Comparison of ENCODE assay signal across 14 cellular contexts in the genomic region with DNA sequence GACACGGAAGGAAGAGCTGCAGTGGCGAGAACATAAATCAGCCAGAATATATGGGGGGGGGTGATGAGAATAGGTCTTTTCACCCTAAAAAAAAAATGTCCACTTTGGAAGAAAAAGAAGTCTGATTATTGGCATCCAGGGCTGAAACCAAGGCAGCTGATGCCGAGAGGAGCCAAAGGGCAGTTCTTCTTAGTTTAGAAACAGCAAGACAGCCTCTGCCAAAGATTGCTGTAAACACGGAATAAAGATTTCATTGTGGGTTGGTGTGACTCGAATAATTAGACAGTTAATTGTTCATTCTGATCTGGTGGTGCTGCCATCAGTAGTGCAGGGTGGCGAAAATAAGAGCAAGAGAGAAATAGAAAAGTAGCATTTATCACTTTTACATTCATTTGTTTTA. TPM values are rescaled to one million over a fixed set of nuclear protein-coding genes. Genes with fewer than 3 reads are reported as not detected.
"Had no signal": no experiment of that assay in that cellular context is flagged by ENCODE, and none has a peak within 500 bp of the region (broad histone marks: within the 10 kb centered on the region; RNA-seq: fewer than 3 reads in every experiment).

No MANE protein-coding gene starts in this region.

- H3K36me3 ChIP-seq: cardiac muscle cell, heart right ventricle, sigmoid colon, spleen had no signal

- H3K9me3 Mint-ChIP-seq: stimulated activated naive CD8-positive, alpha-beta T cell treated with anti-CD3 and anti-CD28 coated beads, Interleukin-15, Interleukin-2, amounts not matched to agents 100 ng/mL and 50 ng/mL, for 24 hours had no signal

- H3K27ac Mint-ChIP-seq: stimulated activated naive CD8-positive, alpha-beta T cell treated with anti-CD3 and anti-CD28 coated beads, Interleukin-15, Interleukin-2, amounts not matched to agents 100 ng/mL and 50 ng/mL, for 24 hours had no signal

- H3K27ac ChIP-seq: cardiac muscle cell, foreskin keratinocyte, heart right ventricle, sigmoid colon, spleen had no signal

- FAIRE-seq: keratinocyte had no signal

- H3K4me3 Mint-ChIP-seq: stimulated activated naive CD8-positive, alpha-beta T cell treated with anti-CD3 and anti-CD28 coated beads, Interleukin-15, Interleukin-2, amounts not matched to agents 100 ng/mL and 50 ng/mL, for 24 hours had no signal

- DNase-seq: activated CD4-positive, CD25-positive, alpha-beta regulatory T cell treated with anti-CD3 and anti-CD28 coated beads, Interleukin-2, amount 50 U/mL, for 72 hours; activated naive CD4-positive, alpha-beta T cell treated with Interleukin-2 at 50 U/mL for 16 hours; cortex of kidney; effector CD8-positive, alpha-beta T cell; foreskin keratinocyte; heart right ventricle; left ventricle myocardium superior; sigmoid colon; spleen had no signal

- H3K9me3 ChIP-seq: heart right ventricle, sigmoid colon, spleen had no signal

- H3K4me1 ChIP-seq: foreskin keratinocyte had no signal

- H3K4me3 ChIP-seq: cardiac muscle cell, heart right ventricle, sigmoid colon, spleen had no signal

- ATAC-seq: foreskin keratinocyte, heart right ventricle, left ventricle myocardium superior had no signal

RNA-seq across cellular contexts. Expression of a gene that starts 3.5 kb away (rescaled TPM):
- total RNA-seq: cardiac muscle cell; foreskin keratinocyte; left ventricle myocardium superior; osteocyte; spleen; T-helper 1 cell treated with Interleukin-12 subunit alpha and Interleukin-12 subunit beta and Interleukin-4 antibody, amounts not matched to agents 30 ng/mL and 1 ng/mL, for 36 hours had no signal
- polyA plus RNA-seq: cardiac muscle cell, foreskin keratinocyte, keratinocyte had no signal
